In genomic region chr19:13794388-13794751, GRCh38 we compare ENCODE assay signal across 1 cellular context.
TF ChIP-seq lines count a peak whose summit lies in the region.

No MANE protein-coding gene starts in this region.

TF ChIP-seq in GM12878, 131 proteins besides CTCF, POLR2A, EP300 and RAD21:
- TF ChIP-seq MEF2B (IDR thresholded peaks at IDR 0.05; ENCODE audit: partially characterized antibody, poor library complexity, severe bottlenecking) (peak; percentile 41), PAX8 (IDR thresholded peaks at IDR 0.05) (0 out of 2 replicates have a peak, but pooled peaks have one; percentile 36), YBX1 (IDR thresholded peaks at IDR 0.05) (no peak), NFXL1 (IDR thresholded peaks at IDR 0.05; ENCODE audit: borderline replicate concordance) (no peak), ZBTB40 (IDR thresholded peaks at IDR 0.05; ENCODE audit: borderline replicate concordance) (0 out of 2 replicates have a peak, but pooled peaks have one; percentile 16), MTA2 (IDR thresholded peaks at IDR 0.05; ENCODE audit: low read depth) (0 out of 2 replicates have a peak, but pooled peaks have one; percentile 31), ZNF384 (IDR thresholded peaks at IDR 0.05; ENCODE audit: borderline replicate concordance, low read depth, low read length) (peak; percentile 94)
